ENCODE assay signal across 1 cellular context in the genomic region with DNA sequence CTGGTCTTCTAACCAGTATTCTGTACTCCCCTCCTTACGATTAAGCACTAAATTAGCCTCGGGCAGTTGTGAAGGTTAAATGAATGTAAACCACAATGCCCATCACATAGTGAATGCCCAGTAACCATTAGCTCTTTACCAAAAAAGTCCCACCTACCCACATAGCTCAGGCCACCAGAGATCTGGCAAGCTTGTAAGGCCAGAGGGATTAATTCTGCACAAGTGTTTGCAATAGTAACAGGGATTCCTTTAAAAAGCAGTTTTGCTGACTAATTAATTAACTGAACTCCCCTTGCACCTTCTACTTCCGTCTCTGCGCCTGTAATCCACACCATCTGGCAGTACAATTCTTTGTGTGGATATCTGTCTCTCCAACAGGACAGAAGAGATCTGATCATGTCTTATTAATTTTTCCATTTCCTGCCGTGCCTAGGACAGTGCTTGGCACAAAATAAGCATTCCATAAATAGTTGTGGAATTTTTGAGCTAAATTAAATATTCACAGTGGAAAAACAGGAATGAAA.
TF ChIP-seq lines count a peak whose summit lies in the region.

No MANE protein-coding gene starts in this region.

TF ChIP-seq in endothelial cell of umbilical vein, 7 proteins besides CTCF, POLR2A, EP300 and RAD21:
- TF ChIP-seq, protein P1, sequence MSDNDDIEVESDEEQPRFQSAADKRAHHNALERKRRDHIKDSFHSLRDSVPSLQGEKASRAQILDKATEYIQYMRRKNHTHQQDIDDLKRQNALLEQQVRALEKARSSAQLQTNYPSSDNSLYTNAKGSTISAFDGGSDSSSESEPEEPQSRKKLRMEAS (IDR thresholded peaks at IDR 0.05; ENCODE audit: insufficient read depth, insufficient read length): no peak
- no peak for TF ChIP-seq POLR2AphosphoS5 (IDR thresholded peaks at IDR 0.05; ENCODE audit: insufficient read depth, low read depth, low read length)
- TF ChIP-seq JUN (IDR thresholded peaks at IDR 0.05; ENCODE audit: borderline replicate concordance, insufficient read depth, insufficient read length, low read depth): no peak
- no peak for TF ChIP-seq EZH2 (IDR thresholded peaks at IDR 0.05; ENCODE audit: borderline replicate concordance, low read depth, low read length, severe bottlenecking)
- TF ChIP-seq GATA2 (IDR thresholded peaks at IDR 0.05; ENCODE audit: insufficient read depth, insufficient read length, low read depth, low read length): no peak
- no peak for TF ChIP-seq MYC (IDR thresholded peaks at IDR 0.05; ENCODE audit: low read depth, low read length)
- no peak for TF ChIP-seq FOS (IDR thresholded peaks at IDR 0.05; ENCODE audit: borderline replicate concordance, insufficient read depth, low read length)
